Comparison of ENCODE assay signal across 8 cellular contexts in the genomic region with DNA sequence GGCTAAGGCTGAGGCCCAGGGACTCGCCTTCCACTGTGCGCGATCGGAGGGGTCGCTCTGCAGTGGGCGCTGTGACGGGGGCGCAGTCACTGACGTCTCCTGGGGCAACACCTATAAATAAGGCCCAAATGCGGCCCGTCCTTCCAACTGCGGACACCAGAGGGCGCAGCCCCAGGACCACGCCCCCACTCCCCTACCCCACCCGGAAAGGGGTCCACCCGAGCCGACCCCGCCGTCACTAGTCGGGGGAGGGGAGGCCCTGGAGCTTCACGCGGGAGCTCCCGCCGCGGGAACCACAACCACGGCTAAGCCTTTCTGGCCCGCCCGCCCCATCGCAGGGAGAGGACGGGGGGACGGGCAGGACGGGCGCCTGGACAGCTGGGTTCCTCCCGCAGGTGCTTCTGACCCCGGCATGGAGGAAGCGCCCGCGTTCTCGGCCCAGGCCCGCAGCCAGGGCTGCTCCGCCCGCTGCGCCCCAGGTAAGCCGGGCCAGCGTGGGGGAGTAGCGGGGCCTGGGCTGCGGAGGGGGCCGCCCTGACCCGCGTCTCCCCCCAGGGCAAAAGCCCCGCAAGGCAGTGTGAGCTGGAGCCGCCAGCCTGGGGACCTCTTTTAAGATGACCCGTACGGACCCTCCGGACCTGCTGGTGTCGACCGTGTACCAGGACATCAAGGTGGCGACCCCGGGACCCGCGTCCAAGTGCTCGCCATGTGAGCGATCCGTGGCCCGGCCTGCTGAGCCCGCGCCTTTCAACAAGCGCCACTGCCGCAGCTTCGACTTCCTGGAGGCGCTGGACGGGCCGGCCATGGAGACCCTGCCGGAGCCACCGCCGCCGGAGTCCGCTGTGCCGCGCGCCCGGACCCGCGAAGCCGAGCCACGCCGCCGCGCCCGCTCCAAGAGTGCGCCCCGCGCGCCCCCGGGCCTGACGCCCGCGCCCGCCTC. TPM values are rescaled to one million over a fixed set of nuclear protein-coding genes. Genes with fewer than 3 reads are reported as not detected.
A peak's percentile ranks its signal among the peaks of the same experiment; 100 is the strongest.
DNase-seq lines count a peak whose midpoint lies in the region; ATAC-seq and TF ChIP-seq lines count a peak whose summit lies in the region.
"Not testable (repeated sequence)": the region's sequence is repeated elsewhere in the genome, so short reads cannot be mapped to it uniquely, and the experiment has no call there.

No MANE protein-coding gene starts in this region.

- in situ Hi-C loops in astrocyte of the cerebellum (cut with HindIII; ENCODE audit: low sequenced_read_pairs) = not testable (repeated sequence)

- CTCF ChIA-PET in AG04449 (lab: Yijun Ruan, JAX) = interaction anchor here (0.9 to 4.1 kb wide), 7 partner anchors 12 to 192 kb away, joined by 3 to 35 read pairs (median 21); a partner anchor contains a TSS
- CTCF ChIA-PET in PC-3 (lab: Charles Lee) = interaction anchor here (0.6 kb wide), 1 partner anchor 37 kb away, joined by 3 read pairs; no protein-coding TSS in a partner anchor
- CTCF ChIA-PET in activated CD8-positive, alpha-beta T cell treated with anti-CD3 and anti-CD28 coated beads, Interleukin-2, amount 10 ng/mL, durations not matched to agents 7 days and 5 days (lab: Charles Lee) = interaction anchor here (1.1 to 4.9 kb wide), 6 partner anchors 19 to 191 kb away, joined by 3 to 37 read pairs (median 7); a partner anchor contains a TSS

- H3K4me3 ChIP-seq in AG04449 (ENCODE audit: low read depth, low read length); astrocyte of the cerebellum (ENCODE audit: low read depth, low read length); foreskin fibroblast (ENCODE audit: low read depth in 1 of 2, low read length in 2 of 2): not testable (repeated sequence)
- peak overlapping the region; percentile 48 for H3K4me3 ChIP-seq in PC-3 (ENCODE audit: low read length)

- POLR2A ChIA-PET in AG04449 (lab: Yijun Ruan, JAX); PC-3 (lab: Charles Lee; ENCODE audit: unreplicated experiment): not testable (repeated sequence)
- POLR2A ChIA-PET in activated CD8-positive, alpha-beta T cell treated with anti-CD3 and anti-CD28 coated beads, Interleukin-2, amount 10 ng/mL, durations not matched to agents 7 days and 5 days (lab: Charles Lee) = interaction anchor here (0.7 to 1.2 kb wide), 2 partner anchors 35 to 43 kb away, joined by 3 read pairs; no protein-coding TSS in a partner anchor

- not testable (repeated sequence) for H3K79me2 ChIP-seq in PC-3 (ENCODE audit: low read length)

- intact Hi-C loops in PC-3 (cut with micrococcal nuclease) = loop anchor here (10.0 kb wide), 1 partner anchor 151 kb away; a partner anchor contains a TSS

- not testable (repeated sequence) for H3K27ac ChIP-seq in PC-3 (ENCODE audit: low read length)

- not testable (repeated sequence) for BruUV-seq in PC-3 (replicated peaks; lab: Mats Ljungman, UMichigan)

- not testable (repeated sequence) for H3K4me1 ChIP-seq in PC-3 (ENCODE audit: insufficient read depth, low read length)

- H3K27me3 Mint-ChIP-seq in activated CD8-positive, alpha-beta T cell treated with anti-CD3 and anti-CD28 coated beads, Interleukin-2, amount 10 ng/mL, durations not matched to agents 7 days and 5 days (ENCODE audit: low read depth) = peaks cover 13% of the 10 kb centered on the region
- not testable (repeated sequence) for H3K27me3 Mint-ChIP-seq in nephron progenitor cell (ENCODE audit: low read depth, poor library complexity)

- TF ChIP-seq CTCF in AG04449 (IDR thresholded peaks at IDR 0.05; ENCODE audit: insufficient read depth, low read length, missing control alignments) (peak; percentile 21), GM20000 (IDR thresholded peaks at IDR 0.05; ENCODE audit: extremely low read depth, missing control alignments) (peak; percentile 19), PC-3 (conservative IDR thresholded peaks at IDR 0.05; ENCODE audit: low read depth, low read length) (peak; percentile 51), astrocyte of the cerebellum (IDR thresholded peaks at IDR 0.05; ENCODE audit: low read depth, low read length, missing control alignments) (peak; percentile 48), foreskin fibroblast (IDR thresholded peaks at IDR 0.05; ENCODE audit: low read depth, low read length) (peak; percentile 20), nephron progenitor cell (IDR thresholded peaks at IDR 0.05) (peak; percentile 55)

- H3K9ac ChIP-seq in PC-3 (ENCODE audit: low read length) = not testable (repeated sequence)

- not testable (repeated sequence) for ATAC-seq in PC-3; activated CD8-positive, alpha-beta T cell treated with anti-CD3 and anti-CD28 coated beads, Interleukin-2, amount 10 ng/mL, durations not matched to agents 7 days and 5 days

- H4K20me1 ChIP-seq in PC-3 (ENCODE audit: low read length) = not testable (repeated sequence)

- H3K4me3 Mint-ChIP-seq in activated CD8-positive, alpha-beta T cell treated with anti-CD3 and anti-CD28 coated beads, Interleukin-2, amount 10 ng/mL, durations not matched to agents 7 days and 5 days = peak overlapping the region; percentile 56
- H3K4me3 Mint-ChIP-seq in nephron progenitor cell = not testable (repeated sequence)

- H3K36me3 ChIP-seq in PC-3 (ENCODE audit: low read depth, low read length) = not testable (repeated sequence)

- not testable (repeated sequence) for H3K9me3 Mint-ChIP-seq in activated CD8-positive, alpha-beta T cell treated with anti-CD3 and anti-CD28 coated beads, Interleukin-2, amount 10 ng/mL, durations not matched to agents 7 days and 5 days (ENCODE audit: insufficient read depth); nephron progenitor cell

- peaks cover 25% of the 10 kb centered on the region for H3K4me1 Mint-ChIP-seq in activated CD8-positive, alpha-beta T cell treated with anti-CD3 and anti-CD28 coated beads, Interleukin-2, amount 10 ng/mL, durations not matched to agents 7 days and 5 days (ENCODE audit: low read depth)
- peaks cover 33% of the 10 kb centered on the region for H3K4me1 Mint-ChIP-seq in nephron progenitor cell

- H3F3A ChIP-seq in PC-3 (ENCODE audit: low read length, unreplicated experiment) = not testable (repeated sequence)

- not testable (repeated sequence) for H3K9me2 ChIP-seq in PC-3 (replicated peaks; ENCODE audit: low read length)

- not testable (repeated sequence) for H3K27me3 ChIP-seq in PC-3 (ENCODE audit: low read length)

- not testable (repeated sequence) for H2AFZ ChIP-seq in PC-3 (ENCODE audit: low read length)

- peak overlapping the region; percentile 62 for H3K4me2 ChIP-seq in PC-3 (ENCODE audit: low read length)

- DNase-seq in AG04449 (ENCODE audit: low read depth, low spot score); GM20000 (ENCODE audit: low spot score); astrocyte of the cerebellum (ENCODE audit: low read depth): not testable (repeated sequence)
- DNase-seq in PC-3 (peak; percentile 49), foreskin fibroblast (peak in 1 of 2 donors; percentile 47), nephron progenitor cell (peak; percentile 77)
- peak; percentile 67 for DNase-seq in activated CD8-positive, alpha-beta T cell treated with anti-CD3 and anti-CD28 coated beads, Interleukin-2, amount 10 ng/mL, durations not matched to agents 7 days and 5 days
- peak; percentile 34 for DNase-seq in stimulated activated CD8-positive, alpha-beta memory T cell treated with anti-CD3 and anti-CD28 coated beads, Interleukin-12 subunit alpha, Interleukin-12 subunit beta, amount 100 ng/mL, for 1 hour (ENCODE audit: low read depth)

- H3K9me3 ChIP-seq in PC-3 (ENCODE audit: low read length) = not testable (repeated sequence)

- H3K36me3 Mint-ChIP-seq in activated CD8-positive, alpha-beta T cell treated with anti-CD3 and anti-CD28 coated beads, Interleukin-2, amount 10 ng/mL, durations not matched to agents 7 days and 5 days (ENCODE audit: low read depth) = peaks cover 15% of the 10 kb centered on the region
- not testable (repeated sequence) for H3K36me3 Mint-ChIP-seq in nephron progenitor cell (ENCODE audit: low read depth)

- not testable (repeated sequence) for H3K27ac Mint-ChIP-seq in activated CD8-positive, alpha-beta T cell treated with anti-CD3 and anti-CD28 coated beads, Interleukin-2, amount 10 ng/mL, durations not matched to agents 7 days and 5 days; nephron progenitor cell

RNA-seq across cellular contexts. Expression of a gene that starts 1.8 kb away (rescaled TPM):
- 1.4 and 2.6 TPM in 2 replicates for total RNA-seq in PC-3 (2014; rRNA removed)
- total RNA-seq in activated CD8-positive, alpha-beta T cell treated with anti-CD3 and anti-CD28 coated beads, Interleukin-2, amount 10 ng/mL, durations not matched to agents 7 days and 5 days = 1 to 10 TPM; 5.3 to 5.6 TPM

RNA-seq across cellular contexts. Expression of a gene that starts 5.1 kb away (rescaled TPM):
- 83.2 and 111 TPM in 2 replicates for total RNA-seq in PC-3 (2014; rRNA removed)
- 100 to 1,000 TPM; 108 to 119 TPM for total RNA-seq in activated CD8-positive, alpha-beta T cell treated with anti-CD3 and anti-CD28 coated beads, Interleukin-2, amount 10 ng/mL, durations not matched to agents 7 days and 5 days

RNA-seq across cellular contexts. Expression of a gene that starts 8.1 kb away (rescaled TPM):
- total RNA-seq in PC-3 (2014; rRNA removed) = 3.0 and 5.3 TPM in 2 replicates
- total RNA-seq in activated CD8-positive, alpha-beta T cell treated with anti-CD3 and anti-CD28 coated beads, Interleukin-2, amount 10 ng/mL, durations not matched to agents 7 days and 5 days = 10 to 100 TPM; 14.7 to 15.8 TPM

RNA-seq across cellular contexts. Expression of a gene that starts 22.0 kb away (rescaled TPM):
- total RNA-seq in PC-3 (2014; rRNA removed) = 544 and 562 TPM in 2 replicates
- total RNA-seq in activated CD8-positive, alpha-beta T cell treated with anti-CD3 and anti-CD28 coated beads, Interleukin-2, amount 10 ng/mL, durations not matched to agents 7 days and 5 days = 100 to 1,000 TPM; 279 to 310 TPM

RNA-seq across cellular contexts. Expression of a gene that starts 36.3 kb away (rescaled TPM):
- total RNA-seq in PC-3 (2014; rRNA removed) = 84.3 and 113 TPM in 2 replicates
- total RNA-seq in activated CD8-positive, alpha-beta T cell treated with anti-CD3 and anti-CD28 coated beads, Interleukin-2, amount 10 ng/mL, durations not matched to agents 7 days and 5 days = 100 to 1,000 TPM; 117 to 118 TPM
